24 cellular contexts compared by ENCODE assay signal in the genomic region with DNA sequence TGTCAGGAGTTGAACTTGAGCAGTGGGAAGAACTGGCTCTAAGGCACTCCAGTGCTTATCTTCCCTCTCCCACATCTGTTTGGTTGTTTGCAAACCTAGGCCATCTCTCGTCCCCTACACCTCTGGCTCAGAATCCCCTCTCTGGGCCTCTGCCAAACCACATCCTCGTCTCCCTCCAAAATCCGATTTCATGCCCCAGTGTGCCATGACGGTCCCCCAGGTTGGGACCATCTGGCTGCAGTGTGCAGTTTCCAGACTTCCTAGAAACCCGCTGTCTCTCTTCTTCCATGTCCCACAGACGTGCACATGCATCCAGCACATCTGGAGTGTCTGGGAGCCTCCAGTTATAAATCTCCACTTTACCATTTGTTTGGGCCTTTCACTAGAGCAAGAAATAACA.
"Had no signal": no experiment of that assay in that cellular context is flagged by ENCODE, and none has a peak within 500 bp of the region (broad histone marks: within the 10 kb centered on the region; RNA-seq: fewer than 3 reads in every experiment).

No MANE protein-coding gene starts in this region.

- H3K27me3 ChIP-seq: SJSA1 had no signal

- DNase-seq: activated CD4-positive, alpha-beta T cell treated with anti-CD3 and anti-CD28 coated beads, Interleukin-2, amount 10 ng/mL, durations not matched to agents 24 days and 14 days; activated CD4-positive, alpha-beta T cell treated with anti-CD3 and anti-CD28 coated beads, Interleukin-2, amount 50 U/mL, for 48 hours; activated CD8-positive, alpha-beta T cell treated with anti-CD3 and anti-CD28 coated beads, Interleukin-2, amount 10 ng/mL, durations not matched to agents 7 days and 5 days; activated gamma-delta T cell; activated naive CD4-positive, alpha-beta T cell treated with Interleukin-2 at 50 U/mL for 16 hours; activated T-cell treated with anti-CD3 and anti-CD28 coated beads, Interleukin-2, amount 50 U/mL, for 24 hours; anterior cingulate cortex; caudate nucleus; cerebellar nuclear complex; NCI-H1105; NCI-H1417 treated with DMSO at 0.1 percent for 48 hours; NCI-H2081; NCI-H345; NCI-H524 treated with DMSO at 0.1 percent for 48 hours; SHP77; SK-N-SH had no signal

- H3K9me3 ChIP-seq: SJSA1, SK-N-SH had no signal

- H3K4me3 ChIP-seq: K562, SJSA1 had no signal

- H3K27ac Mint-ChIP-seq: activated CD4-positive, alpha-beta T cell treated with anti-CD3 and anti-CD28 coated beads, Interleukin-2, amount 10 ng/mL, durations not matched to agents 24 days and 14 days; activated CD8-positive, alpha-beta T cell treated with anti-CD3 and anti-CD28 coated beads, Interleukin-2, amount 10 ng/mL, durations not matched to agents 7 days and 5 days; activated naive CD4-positive, alpha-beta T cell treated with anti-CD3 and anti-CD28 coated beads, Interleukin-2, amount 50 U/mL, for 24 hours; activated T-cell treated with anti-CD3 and anti-CD28 coated beads, Interleukin-2, amount 50 U/mL, for 24 hours; activated T-helper 2 cell treated with anti-CD3 and anti-CD28 coated beads, Interferon-gamma antibody, Interleukin-2, Interleukin-4, amounts not matched to agents 10 μg/mL and 5 μg/mL and 100 μg/mL, durations not matched to agents 14 hours and 24 hours and 36 hours; T-helper 1 cell treated with Interleukin-12 subunit alpha and Interleukin-12 subunit beta and Interleukin-4 antibody, amounts not matched to agents 30 μg/mL and 1 μg/mL, for 36 hours had no signal

- H3K27ac ChIP-seq: SJSA1 had no signal

- H3K4me3 Mint-ChIP-seq: activated CD4-positive, alpha-beta T cell treated with anti-CD3 and anti-CD28 coated beads, Interleukin-2, amount 10 ng/mL, durations not matched to agents 24 days and 14 days; activated CD8-positive, alpha-beta T cell treated with anti-CD3 and anti-CD28 coated beads, Interleukin-2, amount 10 ng/mL, durations not matched to agents 7 days and 5 days; activated naive CD4-positive, alpha-beta T cell treated with anti-CD3 and anti-CD28 coated beads, Interleukin-2, amount 50 U/mL, for 24 hours; activated T-cell treated with anti-CD3 and anti-CD28 coated beads, Interleukin-2, amount 50 U/mL, for 24 hours; T-helper 1 cell treated with Interleukin-12 subunit alpha and Interleukin-12 subunit beta and Interleukin-4 antibody, amounts not matched to agents 30 μg/mL and 1 μg/mL, for 36 hours; T-helper 2 cell treated with Interferon-gamma antibody and Interleukin-4, amounts not matched to agents 5 μg/mL and 100 μg/mL, for 36 hours had no signal

- H3K4me1 ChIP-seq: SJSA1 had no signal

- H3K9me3 Mint-ChIP-seq: activated CD4-positive, alpha-beta T cell treated with anti-CD3 and anti-CD28 coated beads, Interleukin-2, amount 10 ng/mL, durations not matched to agents 24 days and 14 days; activated naive CD4-positive, alpha-beta T cell treated with anti-CD3 and anti-CD28 coated beads, Interleukin-2, amount 50 U/mL, for 24 hours; activated T-cell treated with anti-CD3 and anti-CD28 coated beads, Interleukin-2, amount 50 U/mL, for 24 hours; activated T-helper 2 cell treated with anti-CD3 and anti-CD28 coated beads, Interferon-gamma antibody, Interleukin-2, Interleukin-4, amounts not matched to agents 10 μg/mL and 5 μg/mL and 100 μg/mL, durations not matched to agents 14 hours and 24 hours and 36 hours had no signal

- H3K9ac ChIP-seq: SK-N-SH had no signal

- H3K4me1 Mint-ChIP-seq: activated CD4-positive, alpha-beta T cell treated with anti-CD3 and anti-CD28 coated beads, Interleukin-2, amount 10 ng/mL, durations not matched to agents 24 days and 14 days; activated naive CD4-positive, alpha-beta T cell treated with anti-CD3 and anti-CD28 coated beads, Interleukin-2, amount 50 U/mL, for 24 hours; brain had no signal

- H3K36me3 Mint-ChIP-seq: activated naive CD4-positive, alpha-beta T cell treated with anti-CD3 and anti-CD28 coated beads, Interleukin-2, amount 50 U/mL, for 24 hours; brain had no signal

- H3K27me3 Mint-ChIP-seq: activated CD4-positive, alpha-beta T cell treated with anti-CD3 and anti-CD28 coated beads, Interleukin-2, amount 10 ng/mL, durations not matched to agents 24 days and 14 days; activated T-cell treated with anti-CD3 and anti-CD28 coated beads, Interleukin-2, amount 50 U/mL, for 24 hours had no signal

- H3K4me2 ChIP-seq: SK-N-SH had no signal

- ATAC-seq: activated CD8-positive, alpha-beta T cell treated with anti-CD3 and anti-CD28 coated beads, Interleukin-2, amount 10 ng/mL, durations not matched to agents 7 days and 5 days; K562; Panc1 had no signal

- H3K36me3 ChIP-seq: SJSA1 had no signal
